ENCODE assay signal across 22 cellular contexts in genomic region chr2:209236369-209236768, GRCh38.
DNase-seq lines count a peak whose midpoint lies in the region; FAIRE-seq and TF ChIP-seq lines count a peak whose summit lies in the region.
"Had no signal": no experiment of that assay in that cellular context is flagged by ENCODE, and none has a peak within 500 bp of the region (broad histone marks: within the 10 kb centered on the region; RNA-seq: fewer than 3 reads in every experiment).

No MANE protein-coding gene starts in this region.

- no peaks in the 10 kb centered on the region for H3K27me3 ChIP-seq in GM23248 (replicated peaks; ENCODE audit: insufficient read depth)
- H3K27me3 ChIP-seq in H1 (replicated peaks in 1 of 4; ENCODE audit: control insufficient read depth in 3 of 4, extremely low read depth in 1 of 4, insufficient read depth in 3 of 4, low read length in 3 of 4): no peaks in the 10 kb centered on the region; a peak in 1 of 7 replicates
- H3K27me3 ChIP-seq in mesendoderm (ENCODE audit: insufficient read depth, low read length, poor library complexity): no peaks in the 10 kb centered on the region
- H3K27me3 ChIP-seq: heart left ventricle had no signal

- H2BK120ac ChIP-seq in H1 (replicated peaks; ENCODE audit: low read depth, low read length) (no peak overlapping the region), mesendoderm (ENCODE audit: low read depth, low read length) (no peak overlapping the region)

- H2AK5ac ChIP-seq in H1 (ENCODE audit: low read depth, low read length) (no peak overlapping the region), mesendoderm (ENCODE audit: low read length) (no peak overlapping the region)

- H3K36me3 ChIP-seq in GM23248 (ENCODE audit: low read depth) (no peaks in the 10 kb centered on the region), H1 (ENCODE audit: control insufficient read depth in 2 of 4, insufficient read depth in 4 of 4, low read length in 3 of 4) (no peaks in the 10 kb centered on the region), mesendoderm (ENCODE audit: control insufficient read depth, insufficient read depth, low read length) (no peaks in the 10 kb centered on the region)
- H3K36me3 ChIP-seq: heart left ventricle had no signal

- H4K5ac ChIP-seq in H1 (ENCODE audit: insufficient read length, low read depth, low read length) (no peak overlapping the region), mesendoderm (ENCODE audit: low read length) (no peak overlapping the region)

- H4K8ac ChIP-seq in H1 (ENCODE audit: extremely low read depth, insufficient read depth, low read length): no peak overlapping the region
- H4K8ac ChIP-seq in mesendoderm (ENCODE audit: low read depth, low read length): no peak overlapping the region

- H2BK5ac ChIP-seq in H1 (ENCODE audit: low read depth, low read length) (no peak overlapping the region), mesendoderm (ENCODE audit: low read length) (no peak overlapping the region)

- H3K23me2 ChIP-seq in H1 (ENCODE audit: low read depth, low read length): no peaks in the 10 kb centered on the region

- H2BK12ac ChIP-seq in H1 (ENCODE audit: low read depth, low read length): no peak overlapping the region

- 0 to 9% methylated on average over 2 of the region's 2 CpGs for WGBS in GM23248 (ENCODE audit: low coverage in 1 of 2, low lambda C conversion rate in 2 of 2, missing lambda C conversion rate in 2 of 2), 2 experiments
- whole genome bisulfite sequencing in H1 (ENCODE audit: extremely low coverage in 1 of 2, insufficient coverage in 1 of 2, insufficient read length in 1 of 2, insufficient replicate concordance in 2 of 2, low coverage in 1 of 2, low lambda C conversion rate in 2 of 2, missing lambda C conversion rate in 1 of 2), 2 experiments: 64% methylated on average over 2 of the region's 2 CpGs; no CpG with 5 or more reads in 1 of the 2 experiments
- no CpG with 5 or more reads among the region's 2 CpGs for WGBS in mesendoderm (ENCODE audit: extremely low coverage, insufficient coverage, low lambda C conversion rate)

- H3K14ac ChIP-seq in H1 (ENCODE audit: insufficient read length): no peak overlapping the region

- H2AFZ ChIP-seq in GM23248 (no peak overlapping the region), H1 (ENCODE audit: low read length) (peak overlapping the region; percentile 16; the same call in 1 of the 2 replicates)

- TF ChIP-seq CTCF in NB4 (IDR thresholded peaks at IDR 0.05; ENCODE audit: low read depth, low read length): no peak
- TF ChIP-seq CTCF in H1 (IDR thresholded peaks at IDR 0.05; ENCODE audit: control extremely low read depth in 1 of 3, insufficient read depth in 1 of 3, low read depth in 1 of 3, low read length in 3 of 3): no peak

- no peaks in the 10 kb centered on the region for H3K9me2 ChIP-seq in GM23248 (ENCODE audit: insufficient read depth)

- POLR2A ChIA-PET in H1 (lab: Charles Lee; ENCODE audit: partially characterized antibody): interaction anchor here (0.7 to 1.3 kb wide), 4 partner anchors 48 to 85 kb away, joined by 3 read pairs; no protein-coding TSS in a partner anchor

- H3K4me3 ChIP-seq in GM23248 (no peak overlapping the region), NB4 (ENCODE audit: low read depth, low read length) (no peak overlapping the region), H1 (ENCODE audit: extremely low read depth in 1 of 4, insufficient read depth in 2 of 4, low read depth in 3 of 4, low read length in 4 of 4) (no peak overlapping the region), mesendoderm (ENCODE audit: low read length) (no peak overlapping the region)
- H3K4me3 ChIP-seq: heart left ventricle had no signal

- FAIRE-seq in H1 (lab: Jason Lieb, UNC): peak; percentile 73
- FAIRE-seq: kidney, small intestine had no signal

- H3F3A ChIP-seq in GM23248 (ENCODE audit: insufficient read depth): no peaks in the 10 kb centered on the region

- no peaks in the 10 kb centered on the region for H3K4me1 ChIP-seq in GM23248 (ENCODE audit: insufficient read depth)
- peaks cover 0 to 8% (median 1%) of the 10 kb centered on the region in 4 experiments; a peak in 4 of 7 replicates for H3K4me1 ChIP-seq in H1 (replicated peaks in 1 of 4; ENCODE audit: control insufficient read depth in 3 of 4, insufficient read depth in 4 of 4, low read length in 3 of 4)
- no peaks in the 10 kb centered on the region for H3K4me1 ChIP-seq in mesendoderm (ENCODE audit: control insufficient read depth, low read depth, low read length)
- H3K4me1 ChIP-seq: heart left ventricle had no signal

- in situ Hi-C loops in GM23248 (cut with MboI): no loop called here

- H3K27ac ChIP-seq in GM23248 (no peak overlapping the region), H1 (ENCODE audit: low read depth, low read length) (no peak overlapping the region), mesendoderm (ENCODE audit: low read depth, low read length) (no peak overlapping the region)
- H3K27ac ChIP-seq: heart left ventricle had no signal

- DNase-seq in GM23248 (peak; percentile 0), NB4 (ENCODE audit: low read depth) (peak; percentile 4), H1 (ENCODE audit: low read depth in 1 of 2, low spot score in 2 of 2) (no peak), mesendoderm (peak; percentile 69), erythroblast (lab: John Stamatoyannopoulos, UW) (no peak), NCI-H2081 (lab: John Stamatoyannopoulos, UW) (no peak), HPDE6-E6E7 (ENCODE audit: extremely low spot score) (no peak)
- DNase-seq: activated CD4-positive, alpha-beta T cell treated with anti-CD3 and anti-CD28 coated beads for 48 hours; activated CD8-positive, alpha-beta memory T cell treated with anti-CD3 and anti-CD28 coated beads, Interleukin-2, amount 50 U/mL, for 48 hours; activated gamma-delta T cell treated with Interleukin-2 at 50 U/mL for 16 hours; AML-193; amygdala; Calu3; EL; HCEC 1CT; heart left ventricle; kidney; mesenchymal stem cell; NCI-H1694; NCI-H510A treated with DMSO at 0.1 percent for 48 hours; small intestine; stimulated activated CD4-positive, alpha-beta T cell treated with anti-CD3 and anti-CD28 coated beads, Interleukin-4, amount 100 ng/mL, for 1 hour had no signal

- no peak overlapping the region for H4K91ac ChIP-seq in H1 (replicated peaks; ENCODE audit: insufficient read length, low read length)

- no peak overlapping the region for H3K23ac ChIP-seq in H1 (ENCODE audit: insufficient read length)
- H3K23ac ChIP-seq in mesendoderm (ENCODE audit: low read length): no peak overlapping the region

- H3K4ac ChIP-seq in H1 (replicated peaks; ENCODE audit: insufficient read length, low read depth, low read length) (no peak overlapping the region), mesendoderm (ENCODE audit: low read depth, low read length) (no peak overlapping the region)

- H2BK20ac ChIP-seq in H1 (ENCODE audit: low read length): no peak overlapping the region

- H2BK15ac ChIP-seq in H1 (ENCODE audit: low read length) (no peak overlapping the region), mesendoderm (replicated peaks; ENCODE audit: low read depth) (no peak overlapping the region)

- H3K4me2 ChIP-seq in GM23248 (ENCODE audit: unreplicated experiment) (no peak overlapping the region), H1 (ENCODE audit: insufficient read depth in 1 of 2, low read depth in 2 of 2, low read length in 2 of 2) (no peak overlapping the region), mesendoderm (ENCODE audit: low read length) (no peak overlapping the region)

- H3K79me1 ChIP-seq in H1 (ENCODE audit: low read depth, low read length): no peaks in the 10 kb centered on the region
- H3K79me1 ChIP-seq in mesendoderm (ENCODE audit: low read length): no peaks in the 10 kb centered on the region

- CTCF ChIA-PET in H1 (lab: Charles Lee; ENCODE audit: partially characterized antibody): interaction anchor here (0.6 to 0.8 kb wide), 2 partner anchors 8 to 770 kb away, joined by 3 read pairs; no protein-coding TSS in a partner anchor

- no peak overlapping the region for H3K18ac ChIP-seq in H1 (ENCODE audit: extremely low read depth, low read length)
- H3K18ac ChIP-seq in mesendoderm (ENCODE audit: low read length): no peak overlapping the region

- H3K79me2 ChIP-seq in GM23248 (ENCODE audit: insufficient read depth): no peaks in the 10 kb centered on the region
- no peaks in the 10 kb centered on the region for H3K79me2 ChIP-seq in H1 (ENCODE audit: control insufficient read depth in 1 of 2, insufficient read depth in 2 of 2, low read length in 2 of 2)
- no peaks in the 10 kb centered on the region for H3K79me2 ChIP-seq in mesendoderm (ENCODE audit: control insufficient read depth, insufficient read depth, low read length)

- TF ChIP-seq RAD21 in H1 (IDR thresholded peaks at IDR 0.05 in 1 of 2, conservative IDR thresholded peaks at IDR 0.05 in 1 of 2; ENCODE audit: low read depth in 2 of 2, low read length in 2 of 2): 0 out of 4 replicates have a peak, but pooled peaks of 1 of the 2 experiments have one; percentile 12

- H3K9ac ChIP-seq in GM23248 (no peak overlapping the region), H1 (replicated peaks in 1 of 4; ENCODE audit: extremely low read depth in 1 of 4, low read depth in 3 of 4, low read length in 3 of 4) (no peak overlapping the region), mesendoderm (ENCODE audit: low read length) (no peak overlapping the region)

- H3K9me3 ChIP-seq in GM23248 (ENCODE audit: low read depth) (no peaks in the 10 kb centered on the region), H1 (ENCODE audit: insufficient read depth in 2 of 2, low read depth in 1 of 2, low read length in 1 of 2) (no peaks in the 10 kb centered on the region)

- no peak for TF ChIP-seq EP300 in H1 (IDR thresholded peaks at IDR 0.05; ENCODE audit: borderline replicate concordance in 1 of 2, low read depth in 2 of 2, low read length in 2 of 2)

- H4K20me1 ChIP-seq in GM23248 (ENCODE audit: insufficient read depth): no peaks in the 10 kb centered on the region
- no peaks in the 10 kb centered on the region for H4K20me1 ChIP-seq in H1 (replicated peaks in 1 of 2; ENCODE audit: control insufficient read depth in 1 of 2, insufficient read depth in 2 of 2, low read length in 2 of 2)

- TF ChIP-seq POLR2A in NB4 (IDR thresholded peaks at IDR 0.05; ENCODE audit: extremely low read depth, insufficient read length) (no peak), H1 (IDR thresholded peaks at IDR 0.05; ENCODE audit: control extremely low read depth in 1 of 2, low read depth in 2 of 2, low read length in 2 of 2) (no peak), erythroblast (IDR thresholded peaks at IDR 0.05; ENCODE audit: low read length) (no peak)

- H3K56ac ChIP-seq in H1 (replicated peaks; ENCODE audit: insufficient read length, low read depth, low read length): no peak overlapping the region
- H3K56ac ChIP-seq in mesendoderm (ENCODE audit: low read length): no peak overlapping the region

TF ChIP-seq in H1, 55 proteins besides CTCF, POLR2A, EP300 and RAD21 (continues in another document):
- TF ChIP-seq SIN3A (conservative IDR thresholded peaks at IDR 0.05 in 1 of 2, IDR thresholded peaks at IDR 0.05 in 1 of 2; ENCODE audit: low read depth in 1 of 2, low read length in 2 of 2) (0 out of 4 replicates have a peak, but pooled peaks have one; percentile 30 to 52), GABPA (IDR thresholded peaks at IDR 0.05; ENCODE audit: borderline replicate concordance, insufficient read depth, low read length) (no peak), FOSL1 (IDR thresholded peaks at IDR 0.05; ENCODE audit: insufficient read depth, low read depth, low read length) (no peak), NANOG (IDR thresholded peaks at IDR 0.05; ENCODE audit: insufficient read depth, low read depth, low read length, poor library complexity, severe bottlenecking) (peak; percentile 42), TEAD4 (IDR thresholded peaks at IDR 0.05; ENCODE audit: low read depth, low read length) (peak; percentile 55)

Comparison
In these comparisons a context has a peak if more than half of its experiments do, and no peak if none do; other contexts are left out.
1. DNase-seq: peak in GM23248 (single experiment), NB4 (single experiment) and mesendoderm (single experiment); none in H1 (0 of 2), erythroblast (0 of 2), NCI-H2081 (0 of 2) and HPDE6-E6E7 (single experiment).